Comparison of ENCODE assay signal across 9 cellular contexts in the genomic region with DNA sequence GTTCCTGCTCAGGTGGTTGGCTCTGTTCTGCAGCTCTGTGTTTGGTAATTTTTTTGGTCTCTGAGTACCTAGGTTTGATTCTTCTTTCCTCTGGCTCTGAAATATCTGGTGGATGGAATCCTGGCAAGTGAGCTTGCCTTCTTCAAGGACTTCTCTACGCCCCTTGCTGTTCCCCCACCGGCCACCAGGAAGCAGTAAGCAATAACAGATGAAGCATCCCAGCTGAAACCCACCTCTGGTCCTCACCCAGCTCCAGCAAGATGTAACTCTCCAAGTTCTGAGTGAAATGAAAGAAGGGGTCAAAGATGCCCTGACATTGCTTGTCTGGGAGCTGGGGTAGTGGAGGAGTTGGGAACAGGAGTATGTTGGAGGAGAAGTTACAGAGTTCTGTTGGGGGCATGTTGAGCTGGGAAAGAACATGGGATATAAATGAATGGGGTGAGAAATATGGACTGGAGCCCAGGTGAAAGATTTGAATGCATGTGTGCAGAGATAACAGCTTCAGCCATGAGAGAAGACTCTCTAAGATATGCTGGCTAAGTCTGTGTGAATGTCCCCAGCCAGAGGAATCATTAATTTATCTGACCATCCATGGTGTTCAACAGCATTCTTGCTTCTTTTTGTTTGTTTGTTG. TPM values are rescaled to one million over a fixed set of nuclear protein-coding genes. Genes with fewer than 3 reads are reported as not detected.
DNase-seq lines count a peak whose midpoint lies in the region; ATAC-seq and TF ChIP-seq lines count a peak whose summit lies in the region.
"Had no signal": no experiment of that assay in that cellular context is flagged by ENCODE, and none has a peak within 500 bp of the region (broad histone marks: within the 10 kb centered on the region; RNA-seq: fewer than 3 reads in every experiment).

No MANE protein-coding gene starts in this region.

- H3K36me3 ChIP-seq in psoas muscle (ENCODE audit: insufficient read depth in 1 of 2, low read depth in 1 of 2), result no peaks in the 10 kb centered on the region

- 14 to 23% (median 17%) methylated on average over 2 of the region's 2 CpGs for WGBS in psoas muscle, 3 donors

- no peak for TF ChIP-seq POLR2A in erythroblast (IDR thresholded peaks at IDR 0.05; ENCODE audit: low read length)

- H3K27me3 ChIP-seq in psoas muscle (ENCODE audit: insufficient read depth in 3 of 3, low read length in 2 of 3), result peaks cover 4 to 38% (median 4%) of the 10 kb centered on the region in 3 donors

- peak; percentile 3 for DNase-seq in DMS153 (lab: John Stamatoyannopoulos, UW)
- DNase-seq in UCSD-AML1 (lab: John Stamatoyannopoulos, UW; ENCODE audit: unreplicated experiment), result peak; percentile 52
- peak; percentile 40 to 53 for DNase-seq in erythroblast (lab: John Stamatoyannopoulos, UW)
- no peak for DNase-seq in psoas muscle
- DNase-seq in AG08396 (ENCODE audit: low spot score), result no peak
- DNase-seq in posterior cingulate gyrus, result no peak

- H3K4me1 ChIP-seq in psoas muscle, result no peaks in the 10 kb centered on the region

- intact Hi-C loops in psoas muscle (cut with DNase I), result no loop called here
- intact Hi-C loops in posterior cingulate gyrus (cut with DNase I), result no loop called here

- no peak for ATAC-seq in psoas muscle
- no peak for ATAC-seq in HG03135 (IDR thresholded peaks at IDR 0.05; ENCODE audit: unreplicated experiment)

- no peak overlapping the region for H3K4me3 ChIP-seq in psoas muscle

- no peak for TF ChIP-seq EP300 in Ishikawa (IDR thresholded peaks at IDR 0.05; ENCODE audit: borderline replicate concordance)

- TF ChIP-seq RAD21 in Ishikawa (IDR thresholded peaks at IDR 0.05; ENCODE audit: low read depth), result peak; percentile 64

- H3K27ac ChIP-seq in psoas muscle, result no peak overlapping the region

- H3K9me3 ChIP-seq in psoas muscle, result no peaks in the 10 kb centered on the region

- TF ChIP-seq CTCF in psoas muscle (IDR thresholded peaks at IDR 0.05), result peak; percentile 43

TF ChIP-seq in Ishikawa, 13 proteins besides CTCF, POLR2A, EP300 and RAD21:
- TF ChIP-seq FOXM1 (IDR thresholded peaks at IDR 0.05; ENCODE audit: borderline replicate concordance, low read depth) (no peak), EGR1 (IDR thresholded peaks at IDR 0.05) (no peak), CEBPB (IDR thresholded peaks at IDR 0.05) (no peak), YY1 (IDR thresholded peaks at IDR 0.05; ENCODE audit: low read depth) (no peak), TAF1 (IDR thresholded peaks at IDR 0.05; ENCODE audit: low read depth) (no peak)
- TF ChIP-seq, protein P1, sequence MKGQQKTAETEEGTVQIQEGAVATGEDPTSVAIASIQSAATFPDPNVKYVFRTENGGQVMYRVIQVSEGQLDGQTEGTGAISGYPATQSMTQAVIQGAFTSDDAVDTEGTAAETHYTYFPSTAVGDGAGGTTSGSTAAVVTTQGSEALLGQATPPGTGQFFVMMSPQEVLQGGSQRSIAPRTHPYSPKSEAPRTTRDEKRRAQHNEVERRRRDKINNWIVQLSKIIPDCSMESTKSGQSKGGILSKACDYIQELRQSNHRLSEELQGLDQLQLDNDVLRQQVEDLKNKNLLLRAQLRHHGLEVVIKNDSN (IDR thresholded peaks at IDR 0.05), result no peak

RNA-seq across cellular contexts. Expression of gene GLP1R, which starts 51.3 kb away (rescaled TPM):
- total RNA-seq in psoas muscle, result not detected
- polyA plus RNA-seq in psoas muscle, result not detected
- total RNA-seq: NCI-H460 had no signal

Comparison
In these comparisons a context has a peak if more than half of its experiments do, and no peak if none do; other contexts are left out.
1. DNase-seq: peak in DMS153 (single experiment), UCSD-AML1 (single experiment) and erythroblast (2 of 2); none in psoas muscle (0 of 2), AG08396 (single experiment) and posterior cingulate gyrus (0 of 10).